Comparison of ENCODE assay signal across 12 cellular contexts in the genomic region with DNA sequence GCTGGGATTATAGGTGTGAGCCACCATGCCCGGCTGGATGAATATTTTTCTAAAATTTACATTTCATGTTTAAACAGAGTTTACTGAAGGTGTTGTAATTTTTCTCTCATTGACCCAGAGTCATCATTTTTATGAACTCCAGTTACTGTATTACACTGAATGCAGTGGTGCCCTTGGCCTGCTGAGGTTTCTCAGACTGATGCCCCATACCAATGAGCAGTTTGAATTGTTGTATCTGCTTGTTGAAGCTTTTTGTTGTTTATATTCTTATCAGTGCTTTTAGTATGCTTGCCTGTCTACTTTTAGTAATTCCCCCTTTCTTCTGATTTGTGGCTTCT. TPM values are rescaled to one million over a fixed set of nuclear protein-coding genes. Genes with fewer than 3 reads are reported as not detected.
A peak's percentile ranks its signal among the peaks of the same experiment; 100 is the strongest.
DNase-seq lines count a peak whose midpoint lies in the region; TF ChIP-seq lines count a peak whose summit lies in the region.
"Had no signal": no experiment of that assay in that cellular context is flagged by ENCODE, and none has a peak within 500 bp of the region (broad histone marks: within the 10 kb centered on the region; RNA-seq: fewer than 3 reads in every experiment).

No MANE protein-coding gene starts in this region.

- H3K27me3 ChIP-seq in HL-60 (ENCODE audit: insufficient read depth, poor library complexity, severe bottlenecking) (no peaks in the 10 kb centered on the region), SK-N-SH (ENCODE audit: insufficient read depth) (no peaks in the 10 kb centered on the region), fibroblast of lung (ENCODE audit: control insufficient read depth, insufficient read depth, low read length) (no peaks in the 10 kb centered on the region), skeletal muscle satellite cell (ENCODE audit: control insufficient read depth, insufficient read depth, low read length) (no peaks in the 10 kb centered on the region)

- peak overlapping the region; percentile 72; the same call in 1 of the 2 replicates for H3K4me2 ChIP-seq in SK-N-SH
- peak overlapping the region; percentile 86 for H3K4me2 ChIP-seq in fibroblast of lung (ENCODE audit: extremely low read depth, insufficient read depth, low read length)
- H3K4me2 ChIP-seq in skeletal muscle satellite cell (ENCODE audit: low read length) = peak overlapping the region; percentile 75

- H3K9ac ChIP-seq in SK-N-SH (peak overlapping the region; percentile 51; the same call in 1 of the 2 replicates), fibroblast of lung (ENCODE audit: insufficient read depth, low read length) (peak overlapping the region; percentile 35), skeletal muscle satellite cell (ENCODE audit: low read depth, low read length) (peak overlapping the region; percentile 78)

- peaks cover 38 to 62% of the 10 kb centered on the region in 2 experiments for H3K36me3 ChIP-seq in SK-N-SH (replicated peaks in 1 of 2; ENCODE audit: control insufficient read depth in 1 of 2, insufficient read depth in 2 of 2, low read length in 1 of 2)
- H3K36me3 ChIP-seq in fibroblast of lung (ENCODE audit: control insufficient read depth, insufficient read depth, low read length) = peaks cover 19% of the 10 kb centered on the region
- peaks cover 62% of the 10 kb centered on the region for H3K36me3 ChIP-seq in skeletal muscle satellite cell (ENCODE audit: insufficient read depth, low read length)

- H2AFZ ChIP-seq in SK-N-SH (ENCODE audit: low read depth) (no peak overlapping the region), fibroblast of lung (ENCODE audit: low read length) (no peak overlapping the region)

- POLR2A ChIA-PET in SK-N-SH (lab: Yijun Ruan, JAX) = no interaction called here

- no peak overlapping the region for H3K4me3 ChIP-seq in HL-60 (replicated peaks; ENCODE audit: insufficient read depth, low read length)
- H3K4me3 ChIP-seq in SK-N-SH (ENCODE audit: low read depth in 2 of 2, low read length in 1 of 2) = peak overlapping the region in 1 of 2 experiments; percentile 5; a peak in 1 of 4 replicates
- no peak overlapping the region for H3K4me3 ChIP-seq in fibroblast of lung (replicated peaks in 1 of 4; ENCODE audit: control extremely low read depth in 1 of 4, insufficient read depth in 1 of 4, low read depth in 3 of 4, low read length in 4 of 4)
- H3K4me3 ChIP-seq in skeletal muscle satellite cell (ENCODE audit: low read length) = peak overlapping the region; percentile 53

- WGBS in SK-N-SH (ENCODE audit: low lambda C conversion rate) = 30% methylated on average over 1 of the region's 1 CpG

- TF ChIP-seq RAD21 in SK-N-SH (IDR thresholded peaks at IDR 0.05; ENCODE audit: low read length) = no peak

- DNase-seq in HL-60 (ENCODE audit: low read depth in 1 of 2, low spot score in 1 of 2) (no peak), SK-N-SH (no peak), fibroblast of lung (ENCODE audit: low read depth in 2 of 2) (no peak), HPDE6-E6E7 (ENCODE audit: extremely low spot score) (no peak), medulla oblongata (ENCODE audit: extremely low spot score) (no peak), GM19238 (ENCODE audit: insufficient read length, low spot score) (no peak)
- DNase-seq: activated B cell treated with CpG ODN at 0.5 μM for 24 hours; CD4-positive, alpha-beta memory T cell; central memory CD4-positive, alpha-beta T cell; NCI-H1048; substantia nigra had no signal

- H3K79me2 ChIP-seq in SK-N-SH (ENCODE audit: insufficient read depth) (peaks cover 5% of the 10 kb centered on the region; the same call in 1 of the 2 replicates), fibroblast of lung (ENCODE audit: control insufficient read depth, insufficient read depth, low read length) (no peaks in the 10 kb centered on the region)

- H3K4me1 ChIP-seq in SK-N-SH (ENCODE audit: control insufficient read depth in 1 of 2, insufficient read depth in 2 of 2, low read depth in 1 of 2, low read length in 1 of 2) = peaks cover 0 to 27% of the 10 kb centered on the region in 2 experiments; a peak in 2 of 4 replicates
- peaks cover 21% of the 10 kb centered on the region for H3K4me1 ChIP-seq in fibroblast of lung (ENCODE audit: control insufficient read depth, extremely low read depth, insufficient read depth, low read length)
- H3K4me1 ChIP-seq in skeletal muscle satellite cell (ENCODE audit: control insufficient read depth, insufficient read depth, low read length) = peaks cover 40% of the 10 kb centered on the region

- H3F3A ChIP-seq in SK-N-SH (replicated peaks; ENCODE audit: insufficient read depth) = peaks cover 39% of the 10 kb centered on the region

- H4K20me1 ChIP-seq in SK-N-SH (ENCODE audit: insufficient read depth) (no peaks in the 10 kb centered on the region), fibroblast of lung (ENCODE audit: control insufficient read depth, extremely low read depth, insufficient read depth, low read length) (no peaks in the 10 kb centered on the region)

- no peaks in the 10 kb centered on the region for H3K9me2 ChIP-seq in SK-N-SH

- TF ChIP-seq EP300 in SK-N-SH (IDR thresholded peaks at IDR 0.05; ENCODE audit: borderline replicate concordance in 1 of 2, low read depth in 1 of 2, low read length in 1 of 2) = no peak

- CTCF ChIA-PET in SK-N-SH (lab: Yijun Ruan, JAX) = interaction anchor here (0.9 to 2.0 kb wide), 3 partner anchors 33 to 605 kb away, joined by 3 to 8 read pairs (median 3); no protein-coding TSS in a partner anchor

- H3K27ac ChIP-seq in HL-60 (replicated peaks) (peak overlapping the region; percentile 5; the same call in 1 of the 2 replicates), SK-N-SH (ENCODE audit: low read depth in 2 of 2, low read length in 1 of 2) (peak overlapping the region; percentile 62 to 95; a peak in 3 of 4 replicates), fibroblast of lung (ENCODE audit: insufficient read depth, low read length) (peak overlapping the region; percentile 94)

- TF ChIP-seq CTCF in HL-60 (IDR thresholded peaks at IDR 0.05; ENCODE audit: insufficient read depth, low read length) = no peak
- TF ChIP-seq CTCF in SK-N-SH (IDR thresholded peaks at IDR 0.05) = no peak
- no peak for TF ChIP-seq CTCF in fibroblast of lung (conservative IDR thresholded peaks at IDR 0.05 in 1 of 2, IDR thresholded peaks at IDR 0.05 in 1 of 2; ENCODE audit: low read depth in 1 of 2, low read length in 2 of 2)

- H3K9me3 ChIP-seq in SK-N-SH (no peaks in the 10 kb centered on the region), fibroblast of lung (ENCODE audit: control insufficient read depth, insufficient read depth, low read depth, low read length) (no peaks in the 10 kb centered on the region), skeletal muscle satellite cell (replicated peaks; ENCODE audit: low read length) (no peaks in the 10 kb centered on the region)

TF ChIP-seq in SK-N-SH, 30 proteins besides CTCF, POLR2A, EP300 and RAD21 (continues in another document):
- no peak for TF ChIP-seq FOXM1 (IDR thresholded peaks at IDR 0.05; ENCODE audit: low read depth)
- TF ChIP-seq FOSL2 (IDR thresholded peaks at IDR 0.05; ENCODE audit: borderline replicate concordance, low read depth) = no peak
- TF ChIP-seq YY1 (IDR thresholded peaks at IDR 0.05; ENCODE audit: low read depth) = 0 out of 2 replicates have a peak, but pooled peaks have one; percentile 28
- TF ChIP-seq SIN3A (IDR thresholded peaks at IDR 0.05; ENCODE audit: borderline replicate concordance, low read depth, low read length) = no peak

RNA-seq across cellular contexts. Expression of a gene that starts 29.9 kb away (rescaled TPM):
- polyA plus RNA-seq in SK-N-SH (2012; rRNA removed) (19.6 and 27.6 TPM in 2 replicates), fibroblast of lung (39.5 and 41.6 TPM in 2 replicates)
- polyA plus RNA-seq in SK-N-SH (2012; cell fraction: cytosol; rRNA removed) = 17.3 and 18.6 TPM in 2 replicates
- polyA plus RNA-seq in SK-N-SH (2012; cell fraction: nucleus; rRNA removed) = 30.8 and 45.4 TPM in 2 replicates
- total RNA-seq in fibroblast of lung = 21.3 and 30.2 TPM in 2 replicates
- polyA plus RNA-seq in fibroblast of lung (2012) = 24.8 and 26.8 TPM in 2 replicates
- polyA minus RNA-seq in fibroblast of lung (ENCODE audit: low replicate concordance) = 121 and 139 TPM in 2 replicates
- total RNA-seq in skeletal muscle satellite cell (2012; rRNA removed) = 19.9 and 24.3 TPM in 2 replicates

RNA-seq across cellular contexts. Expression of a gene that starts 55.4 kb away (rescaled TPM):
- polyA plus RNA-seq in SK-N-SH (2012; rRNA removed) = 88.3 and 112 TPM in 2 replicates
- polyA plus RNA-seq in SK-N-SH (2012; cell fraction: cytosol; rRNA removed) = 142 and 205 TPM in 2 replicates
- 32.2 and 59.9 TPM in 2 replicates for polyA plus RNA-seq in SK-N-SH (2012; cell fraction: nucleus; rRNA removed)
- 124 and 130 TPM in 2 replicates for total RNA-seq in fibroblast of lung
- polyA plus RNA-seq in fibroblast of lung = 99.9 and 108 TPM in 2 replicates
- polyA plus RNA-seq in fibroblast of lung (2012) = 67.7 and 72.8 TPM in 2 replicates
- 0.20 and 6.0 TPM in 2 replicates for polyA minus RNA-seq in fibroblast of lung (ENCODE audit: low replicate concordance)
- total RNA-seq in skeletal muscle satellite cell (2012; rRNA removed) = 62.3 and 71.7 TPM in 2 replicates

RNA-seq across cellular contexts. Expression of a gene that starts 55.7 kb away (rescaled TPM):
- polyA plus RNA-seq in SK-N-SH (2012; rRNA removed) (40.0 and 49.9 TPM in 2 replicates), fibroblast of lung (30.4 and 36.4 TPM in 2 replicates)
- 53.2 and 62.9 TPM in 2 replicates for polyA plus RNA-seq in SK-N-SH (2012; cell fraction: cytosol; rRNA removed)
- 21.4 and 31.7 TPM in 2 replicates for polyA plus RNA-seq in SK-N-SH (2012; cell fraction: nucleus; rRNA removed)
- total RNA-seq in fibroblast of lung = 19.2 and 19.8 TPM in 2 replicates
- polyA plus RNA-seq in fibroblast of lung (2012) = 33.1 and 40.8 TPM in 2 replicates
- polyA minus RNA-seq in fibroblast of lung (ENCODE audit: low replicate concordance) = 1.7 and 5.7 TPM in 2 replicates
- total RNA-seq in skeletal muscle satellite cell (2012; rRNA removed) = 15.7 and 30.4 TPM in 2 replicates

Comparison
In these comparisons a context has a peak if more than half of its experiments do, and no peak if none do; other contexts are left out.
1. H3K27ac ChIP-seq: peak in every context shown above with its lines; median percentile 94 in fibroblast of lung; 78 in SK-N-SH; 5 in HL-60.